Comparison of ENCODE assay signal across 31 cellular contexts in the genomic region with DNA sequence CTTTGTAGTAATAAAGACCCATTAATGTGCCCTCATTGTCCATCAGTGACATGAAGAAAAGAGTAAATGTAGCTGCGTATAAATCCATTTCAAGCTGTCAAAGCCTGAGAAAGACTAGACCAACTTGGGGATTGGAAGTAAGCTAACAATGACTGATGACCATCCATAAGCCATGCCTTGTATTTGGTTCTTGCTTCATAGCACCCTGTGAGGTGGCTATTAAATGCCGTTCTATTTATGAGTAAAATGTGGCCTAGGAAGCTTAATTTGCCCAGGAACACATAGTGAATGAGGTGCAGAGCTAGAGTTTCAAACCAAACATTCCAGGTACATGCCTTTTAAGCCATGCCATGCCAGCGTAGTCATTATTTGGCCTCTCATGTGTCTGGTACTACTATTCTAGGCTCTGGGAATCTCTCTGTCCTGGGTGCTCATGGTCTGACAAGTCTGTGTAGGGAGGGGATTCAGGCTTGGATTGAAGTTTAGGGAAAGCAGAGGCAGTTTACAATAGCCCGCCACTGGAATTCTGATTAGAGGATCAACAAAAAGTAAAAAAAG.
"Had no signal": no experiment of that assay in that cellular context is flagged by ENCODE, and none has a peak within 500 bp of the region (broad histone marks: within the 10 kb centered on the region; RNA-seq: fewer than 3 reads in every experiment).

No MANE protein-coding gene starts in this region.

- DNase-seq: activated B cell treated with CpG ODN at 0.5 μM for 24 hours; activated CD4-positive, alpha-beta T cell treated with anti-CD3 and anti-CD28 coated beads for 48 hours; activated CD4-positive, alpha-beta T cell treated with anti-CD3 and anti-CD28 coated beads, Interleukin-2, amount 50 U/mL, for 1 hour; activated CD4-positive, alpha-beta T cell treated with anti-CD3 and anti-CD28 coated beads, Interleukin-2, amount 50 U/mL, for 48 hours; activated CD8-positive, alpha-beta memory T cell treated with anti-CD3 and anti-CD28 coated beads for 24 hours; activated CD8-positive, alpha-beta memory T cell treated with anti-CD3 and anti-CD28 coated beads, Interleukin-2, amount 50 U/mL, for 4 hours; activated CD8-positive, alpha-beta T cell treated with anti-CD3 and anti-CD28 coated beads for 36 hours; activated effector memory CD4-positive, alpha-beta T cell treated with Interleukin-2 at 50 U/mL for 16 hours; activated gamma-delta T cell treated with Interleukin-2 at 50 U/mL for 16 hours; activated naive CD4-positive, alpha-beta T cell treated with anti-CD3 and anti-CD28 coated beads, Interleukin-2, amount 50 U/mL, for 16 hours; activated naive CD4-positive, alpha-beta T cell treated with Interleukin-2 at 50 U/mL for 16 hours; activated T-cell treated with anti-CD3 and anti-CD28 coated beads for 4 hours; activated T-cell treated with anti-CD3 and anti-CD28 coated beads, Interleukin-2, amount 50 U/mL, for 24 hours; activated T-cell treated with anti-CD3 and anti-CD28 coated beads, Interleukin-2, amount 50 U/mL, for 72 hours; amniotic stem cell; body of pancreas; colonic mucosa; dorsolateral prefrontal cortex; effector memory CD4-positive, alpha-beta T cell; endodermal cell; foreskin fibroblast; T-helper 1 cell; T-helper 17 cell; T1000; WERI-Rb-1 had no signal

- H3K9me3 ChIP-seq: body of pancreas, colonic mucosa had no signal

- H3K27ac Mint-ChIP-seq: activated B cell treated with CpG ODN at 0.5 μM for 24 hours; activated CD8-positive, alpha-beta T cell treated with anti-CD3 and anti-CD28 coated beads for 36 hours; activated naive CD8-positive, alpha-beta T cell; activated T-cell treated with anti-CD3 and anti-CD28 coated beads, Interleukin-2, amount 50 U/mL, for 24 hours; activated T-cell treated with anti-CD3 and anti-CD28 coated beads, Interleukin-2, amount 50 U/mL, for 72 hours; activated T-helper 17 cell treated with anti-CD3 and anti-CD28 coated beads, Interleukin-2, amount 50 U/mL, for 72 hours; dendritic cell treated with granulocyte-macrophage colony-stimulating factor and Interleukin-4, amounts not matched to agents 40 ng/mL and 50 ng/mL, for 4 days; endodermal cell; T-helper 17 cell; T-helper 2 cell treated with Interferon-gamma antibody and Interleukin-4, amounts not matched to agents 5 μg/mL and 100 μg/mL, for 36 hours had no signal

- H3K4me1 Mint-ChIP-seq: activated T-helper 17 cell treated with anti-CD3 and anti-CD28 coated beads, Interleukin-2, amount 50 U/mL, for 72 hours had no signal

- H3K36me3 ChIP-seq: colonic mucosa, WERI-Rb-1 had no signal

- H3K4me1 ChIP-seq: body of pancreas, colonic mucosa had no signal

- H3K4me3 ChIP-seq: body of pancreas, colonic mucosa, dorsolateral prefrontal cortex had no signal

- H3K4me3 Mint-ChIP-seq: activated B cell treated with CpG ODN at 0.5 μM for 24 hours; activated CD8-positive, alpha-beta T cell treated with anti-CD3 and anti-CD28 coated beads for 36 hours; activated naive CD8-positive, alpha-beta T cell; activated T-cell treated with anti-CD3 and anti-CD28 coated beads, Interleukin-2, amount 50 U/mL, for 24 hours; activated T-cell treated with anti-CD3 and anti-CD28 coated beads, Interleukin-2, amount 50 U/mL, for 72 hours; activated T-helper 17 cell treated with anti-CD3 and anti-CD28 coated beads, Interleukin-2, amount 50 U/mL, for 72 hours; dendritic cell treated with granulocyte-macrophage colony-stimulating factor and Interleukin-4, amounts not matched to agents 40 ng/mL and 50 ng/mL, for 4 days; endodermal cell; T-helper 17 cell; T-helper 2 cell treated with Interferon-gamma antibody and Interleukin-4, amounts not matched to agents 5 μg/mL and 100 μg/mL, for 36 hours had no signal

- H3K27me3 Mint-ChIP-seq: activated B cell treated with CpG ODN at 0.5 μM for 24 hours; activated CD8-positive, alpha-beta T cell treated with anti-CD3 and anti-CD28 coated beads for 36 hours; activated naive CD8-positive, alpha-beta T cell; activated T-cell treated with anti-CD3 and anti-CD28 coated beads, Interleukin-2, amount 50 U/mL, for 24 hours; activated T-helper 17 cell treated with anti-CD3 and anti-CD28 coated beads, Interleukin-2, amount 50 U/mL, for 72 hours; dendritic cell treated with granulocyte-macrophage colony-stimulating factor and Interleukin-4, amounts not matched to agents 40 ng/mL and 50 ng/mL, for 4 days; T-helper 17 cell had no signal

- H3K9me3 Mint-ChIP-seq: activated B cell treated with CpG ODN at 0.5 μM for 24 hours; activated CD8-positive, alpha-beta T cell treated with anti-CD3 and anti-CD28 coated beads for 36 hours; activated T-cell treated with anti-CD3 and anti-CD28 coated beads, Interleukin-2, amount 50 U/mL, for 24 hours; activated T-cell treated with anti-CD3 and anti-CD28 coated beads, Interleukin-2, amount 50 U/mL, for 72 hours; activated T-helper 17 cell treated with anti-CD3 and anti-CD28 coated beads, Interleukin-2, amount 50 U/mL, for 72 hours; dendritic cell treated with granulocyte-macrophage colony-stimulating factor and Interleukin-4, amounts not matched to agents 40 ng/mL and 50 ng/mL, for 4 days; endodermal cell; T-helper 2 cell treated with Interferon-gamma antibody and Interleukin-4, amounts not matched to agents 5 μg/mL and 100 μg/mL, for 36 hours had no signal

- H3K27ac ChIP-seq: body of pancreas, colonic mucosa, dorsolateral prefrontal cortex, WERI-Rb-1 had no signal

- H3K27me3 ChIP-seq: body of pancreas, colonic mucosa, dorsolateral prefrontal cortex had no signal

- ATAC-seq: activated CD4-positive, CD25-positive, alpha-beta regulatory T cell treated with anti-CD3 and anti-CD28 coated beads, Interleukin-2, amount 50 U/mL, for 24 hours; activated CD8-positive, alpha-beta T cell treated with anti-CD3 and anti-CD28 coated beads for 36 hours; activated T-cell treated with anti-CD3 and anti-CD28 coated beads, Interleukin-2, amount 50 U/mL, for 72 hours; activated T-helper 17 cell treated with anti-CD3 and anti-CD28 coated beads, Interleukin-2, amount 50 U/mL, for 72 hours; body of pancreas; esophagus mucosa; T-helper 17 cell had no signal
